ENCODE assay signal across 10 cellular contexts in genomic region chr6:139943391-139943790, GRCh38.
A peak's percentile ranks its signal among the peaks of the same experiment; 100 is the strongest.
DNase-seq lines count a peak whose midpoint lies in the region; ATAC-seq and TF ChIP-seq lines count a peak whose summit lies in the region.
"Had no signal": no experiment of that assay in that cellular context is flagged by ENCODE, and none has a peak within 500 bp of the region (broad histone marks: within the 10 kb centered on the region; RNA-seq: fewer than 3 reads in every experiment).

No MANE protein-coding gene starts in this region.

- peak; percentile 97 for DNase-seq in EH (ENCODE audit: low read depth)
- DNase-seq in NCI-H460 (ENCODE audit: extremely low read depth, low read depth), result peak; percentile 24
- DNase-seq in dermis microvascular lymphatic vessel endothelial cell (ENCODE audit: low read depth in 2 of 2), result peak; percentile 71 to 92
- DNase-seq in neural crest cell (ENCODE audit: low read depth, low spot score), result no peak
- DNase-seq in glutamatergic neuron, result no peak
- no peak for DNase-seq in superior temporal gyrus (ENCODE audit: extremely low spot score)
- DNase-seq in NK-92 treated with Interleukin-12 subunit alpha and Interleukin-12 subunit beta, amount 100 ng/mL, for 24 hours (lab: John Stamatoyannopoulos, UW), result no peak
- no peak for DNase-seq in activated CD4-positive, alpha-beta T cell treated with anti-CD3 and anti-CD28 coated beads for 36 hours
- DNase-seq: activated CD8-positive, alpha-beta T cell treated with anti-CD3 and anti-CD28 coated beads, Interleukin-2, amount 10 ng/mL, durations not matched to agents 7 days and 5 days had no signal

- H3K27ac Mint-ChIP-seq in neural crest cell (ENCODE audit: unreplicated experiment) (peak overlapping the region; percentile 59), glutamatergic neuron (ENCODE audit: unreplicated experiment) (no peak overlapping the region)
- no peak overlapping the region for H3K27ac Mint-ChIP-seq in activated CD4-positive, alpha-beta T cell treated with anti-CD3 and anti-CD28 coated beads for 36 hours
- H3K27ac Mint-ChIP-seq: activated CD8-positive, alpha-beta T cell treated with anti-CD3 and anti-CD28 coated beads, Interleukin-2, amount 10 ng/mL, durations not matched to agents 7 days and 5 days had no signal

- H3K4me1 Mint-ChIP-seq in neural crest cell, result peaks cover 62% of the 10 kb centered on the region
- peaks cover 20% of the 10 kb centered on the region for H3K4me1 Mint-ChIP-seq in glutamatergic neuron (ENCODE audit: low read depth, unreplicated experiment)
- no peaks in the 10 kb centered on the region for H3K4me1 Mint-ChIP-seq in activated CD4-positive, alpha-beta T cell treated with anti-CD3 and anti-CD28 coated beads for 36 hours

- H3K9me3 Mint-ChIP-seq in neural crest cell, result peaks cover 3% of the 10 kb centered on the region
- no peaks in the 10 kb centered on the region for H3K9me3 Mint-ChIP-seq in glutamatergic neuron (ENCODE audit: unreplicated experiment)
- H3K9me3 Mint-ChIP-seq in activated CD4-positive, alpha-beta T cell treated with anti-CD3 and anti-CD28 coated beads for 36 hours (ENCODE audit: low read depth), result no peaks in the 10 kb centered on the region
- H3K9me3 Mint-ChIP-seq: GM23338 had no signal

- no peaks in the 10 kb centered on the region for H3K27me3 Mint-ChIP-seq in neural crest cell (ENCODE audit: low read depth)
- H3K27me3 Mint-ChIP-seq in glutamatergic neuron (ENCODE audit: unreplicated experiment), result no peaks in the 10 kb centered on the region
- H3K27me3 Mint-ChIP-seq in activated CD4-positive, alpha-beta T cell treated with anti-CD3 and anti-CD28 coated beads for 36 hours, result peaks cover 8% of the 10 kb centered on the region

- no peak for ATAC-seq in activated CD4-positive, alpha-beta T cell treated with anti-CD3 and anti-CD28 coated beads for 36 hours
- ATAC-seq: activated CD8-positive, alpha-beta T cell treated with anti-CD3 and anti-CD28 coated beads, Interleukin-2, amount 10 ng/mL, durations not matched to agents 7 days and 5 days; GM23338 had no signal

- H3K4me3 Mint-ChIP-seq in neural crest cell (no peak overlapping the region), glutamatergic neuron (ENCODE audit: unreplicated experiment) (no peak overlapping the region)
- no peak overlapping the region for H3K4me3 Mint-ChIP-seq in activated CD4-positive, alpha-beta T cell treated with anti-CD3 and anti-CD28 coated beads for 36 hours
- H3K4me3 Mint-ChIP-seq: activated CD8-positive, alpha-beta T cell treated with anti-CD3 and anti-CD28 coated beads, Interleukin-2, amount 10 ng/mL, durations not matched to agents 7 days and 5 days; GM23338 had no signal

- intact Hi-C loops in activated CD4-positive, alpha-beta T cell treated with anti-CD3 and anti-CD28 coated beads for 36 hours (cut with DNase I, micrococcal nuclease), result no loop called here

- peaks cover 2% of the 10 kb centered on the region for H3K36me3 Mint-ChIP-seq in neural crest cell (ENCODE audit: low read depth)
- no peaks in the 10 kb centered on the region for H3K36me3 Mint-ChIP-seq in glutamatergic neuron (ENCODE audit: unreplicated experiment)
- H3K36me3 Mint-ChIP-seq in activated CD4-positive, alpha-beta T cell treated with anti-CD3 and anti-CD28 coated beads for 36 hours (ENCODE audit: low read depth), result no peaks in the 10 kb centered on the region

- POLR2A ChIA-PET in activated CD4-positive, alpha-beta T cell treated with anti-CD3 and anti-CD28 coated beads for 36 hours (lab: Charles Lee), result interaction anchor here (0.6 kb wide), 1 partner anchor 18 kb away, joined by 3 read pairs; no protein-coding TSS in a partner anchor

- CTCF ChIA-PET in activated CD4-positive, alpha-beta T cell treated with anti-CD3 and anti-CD28 coated beads for 36 hours (lab: Charles Lee), result no interaction called here

- TF ChIP-seq CTCF in neural crest cell (conservative IDR thresholded peaks at IDR 0.05), result no peak
- no peak for TF ChIP-seq CTCF in glutamatergic neuron (IDR thresholded peaks at IDR 0.05; ENCODE audit: partially characterized antibody, unreplicated experiment)

Comparison
In these comparisons a context has a peak if more than half of its experiments do, and no peak if none do; other contexts are left out.
1. DNase-seq: peak in EH (single experiment), NCI-H460 (single experiment) and dermis microvascular lymphatic vessel endothelial cell (2 of 2); none in neural crest cell (single experiment), glutamatergic neuron (single experiment), superior temporal gyrus (single experiment), NK-92 treated with Interleukin-12 subunit alpha and Interleukin-12 subunit beta, amount 100 ng/mL, for 24 hours (single experiment) and activated CD4-positive, alpha-beta T cell treated with anti-CD3 and anti-CD28 coated beads for 36 hours (single experiment).